In genomic region chr12:113424915-113425823, GRCh38 we compare ENCODE assay signal across 8 cellular contexts. TPM values are rescaled to one million over a fixed set of nuclear protein-coding genes. Genes with fewer than 3 reads are reported as not detected.
A peak's percentile ranks its signal among the peaks of the same experiment; 100 is the strongest.
DNase-seq lines count a peak whose midpoint lies in the region; ATAC-seq lines count a peak whose summit lies in the region.

No MANE protein-coding gene starts in this region.

- H3K4me1 Mint-ChIP-seq in CD4-positive, alpha-beta memory T cell, result peaks cover 0 to 13% (median 0%) of the 10 kb centered on the region in 4 donors
- H3K4me1 Mint-ChIP-seq in T-cell, result peaks cover 0 to 4% (median 0%) of the 10 kb centered on the region in 3 donors

- H3K4me1 ChIP-seq in CD4-positive, alpha-beta memory T cell (ENCODE audit: insufficient read depth, low read length), result no peaks in the 10 kb centered on the region
- H3K4me1 ChIP-seq in iPS-15b (ENCODE audit: control insufficient read depth, insufficient read depth, low read length), result no peaks in the 10 kb centered on the region

- POLR2A ChIA-PET in CD4-positive, alpha-beta memory T cell (lab: Charles Lee; ENCODE audit: partially characterized antibody), result interaction anchor here (0.6 kb wide), 1 partner anchor 97 kb away, joined by 3 read pairs; no protein-coding TSS in a partner anchor
- POLR2A ChIA-PET in T-cell (lab: Charles Lee), result no interaction called here

- ATAC-seq in T-cell (replicated peaks in 1 of 4), result peak in 2 of 4 experiments; percentile 32 to 43

- H3K4me3 Mint-ChIP-seq in CD4-positive, alpha-beta memory T cell, result no peak overlapping the region
- no peak overlapping the region for H3K4me3 Mint-ChIP-seq in T-cell

- H3K36me3 Mint-ChIP-seq in CD4-positive, alpha-beta memory T cell, result no peaks in the 10 kb centered on the region
- no peaks in the 10 kb centered on the region for H3K36me3 Mint-ChIP-seq in T-cell

- no peak overlapping the region for H3K4me3 ChIP-seq in CD4-positive, alpha-beta memory T cell (ENCODE audit: low read length in 2 of 2)
- peak overlapping the region; percentile 50 for H3K4me3 ChIP-seq in iPS-15b (ENCODE audit: low read depth, low read length)

- H3K9me3 ChIP-seq in CD4-positive, alpha-beta memory T cell (ENCODE audit: control insufficient read depth in 1 of 2, low read length in 2 of 2), result no peaks in the 10 kb centered on the region
- no peaks in the 10 kb centered on the region for H3K9me3 ChIP-seq in iPS-15b (ENCODE audit: control insufficient read depth, insufficient read depth, low read length)

- H3K27me3 Mint-ChIP-seq in CD4-positive, alpha-beta memory T cell, result peaks cover 6 to 11% of the 10 kb centered on the region in 2 donors
- H3K27me3 Mint-ChIP-seq in T-cell, result peaks cover 4 to 28% of the 10 kb centered on the region in 2 donors

- H3K27ac ChIP-seq in CD4-positive, alpha-beta memory T cell (ENCODE audit: low read depth, low read length), result no peak overlapping the region

- CTCF ChIA-PET in CD4-positive, alpha-beta memory T cell (lab: Charles Lee; ENCODE audit: partially characterized antibody), result interaction anchor here (0.5 to 2.3 kb wide), 16 partner anchors 11 to 252 kb away, joined by 3 to 28 read pairs (median 3); partner anchors contain the start of gene SDS
- CTCF ChIA-PET in T-cell (lab: Charles Lee), result interaction anchor here (0.6 to 1.3 kb wide), 5 partner anchors 15 to 432 kb away, joined by 3 to 6 read pairs (median 3); no protein-coding TSS in a partner anchor

- H3K9me3 Mint-ChIP-seq in CD4-positive, alpha-beta memory T cell, result no peaks in the 10 kb centered on the region
- H3K9me3 Mint-ChIP-seq in T-cell, result no peaks in the 10 kb centered on the region

- peak; percentile 30 to 43 (median 35) for DNase-seq in CD4-positive, alpha-beta memory T cell
- peak; percentile 72 for DNase-seq in HK-2 (ENCODE audit: unreplicated experiment)
- DNase-seq in T-cell, result peak in 25 of 34 experiments; percentile 7 to 53 (median 35)
- peak; percentile 73 for DNase-seq in astrocyte of the hippocampus (ENCODE audit: low read depth, low spot score)
- DNase-seq in stimulated activated CD4-positive, alpha-beta T cell treated with anti-CD3 and anti-CD28 coated beads, Interleukin-12 subunit alpha, Interleukin-12 subunit beta, amount 100 ng/mL, for 48 hours (ENCODE audit: low read depth in 2 of 3, low spot score in 1 of 3), result peak; percentile 30 to 62 (median 34)
- DNase-seq in SW480 (ENCODE audit: low spot score), result no peak
- no peak for DNase-seq in NCI-H1105 (lab: John Stamatoyannopoulos, UW)

- intact Hi-C loops in CD4-positive, alpha-beta memory T cell (cut with micrococcal nuclease), result loop anchor here (2.0 kb wide), 1 partner anchor 376 kb away; no protein-coding TSS in a partner anchor

- no peaks in the 10 kb centered on the region for H3K27me3 ChIP-seq in CD4-positive, alpha-beta memory T cell (ENCODE audit: insufficient read depth, low read length)
- no peaks in the 10 kb centered on the region for H3K27me3 ChIP-seq in iPS-15b (ENCODE audit: control insufficient read depth, insufficient read depth, low read length)

- H3K36me3 ChIP-seq in CD4-positive, alpha-beta memory T cell (ENCODE audit: insufficient read depth, low read length), result no peaks in the 10 kb centered on the region
- H3K36me3 ChIP-seq in iPS-15b (ENCODE audit: control insufficient read depth, insufficient read depth, low read length), result no peaks in the 10 kb centered on the region

- no peak overlapping the region for H3K9ac ChIP-seq in iPS-15b (ENCODE audit: low read depth, low read length)

- no peak overlapping the region for H3K27ac Mint-ChIP-seq in CD4-positive, alpha-beta memory T cell
- H3K27ac Mint-ChIP-seq in T-cell, result no peak overlapping the region

RNA-seq across cellular contexts. Expression of gene SDSL, which starts 3.0 kb away (rescaled TPM):
- 1 to 10 TPM in 1 of 2 experiments, under 1 TPM in 1; 0.67 to 1.1 TPM for total RNA-seq in CD4-positive, alpha-beta memory T cell
- polyA plus RNA-seq in CD4-positive, alpha-beta memory T cell, result not detected
- total RNA-seq in T-cell, result 1 to 10 TPM in 1 of 5 donors, under 1 TPM in 3, not detected in 1; 0.19 to 2.3 (median 0.44) TPM

RNA-seq across cellular contexts. Expression of gene SDS, which starts 21.5 kb away (rescaled TPM):
- total RNA-seq in CD4-positive, alpha-beta memory T cell, result 1 to 10 TPM; 1.4 to 1.5 TPM
- not detected for polyA plus RNA-seq in CD4-positive, alpha-beta memory T cell
- total RNA-seq in T-cell, result under 1 TPM in 2 of 5 donors, not detected in 3; 0.18 to 0.26 TPM

RNA-seq across cellular contexts. Expression of gene LHX5, which starts 46.5 kb away (rescaled TPM):
- total RNA-seq in CD4-positive, alpha-beta memory T cell, result not detected
- polyA plus RNA-seq in CD4-positive, alpha-beta memory T cell, result not detected
- not detected for total RNA-seq in T-cell

Comparison
In these comparisons a context has a peak if more than half of its experiments do, and no peak if none do; other contexts are left out.
1. DNase-seq: peak in CD4-positive, alpha-beta memory T cell (5 of 5), HK-2 (single experiment), T-cell (25 of 34), astrocyte of the hippocampus (single experiment) and stimulated activated CD4-positive, alpha-beta T cell treated with anti-CD3 and anti-CD28 coated beads, Interleukin-12 subunit alpha, Interleukin-12 subunit beta, amount 100 ng/mL, for 48 hours (3 of 3); none in SW480 (single experiment) and NCI-H1105 (single experiment).